In genomic region chrX:154370882-154371770, GRCh38 we compare ENCODE assay signal across 1 cellular context.
A peak's percentile ranks its signal among the peaks of the same experiment; 100 is the strongest.
TF ChIP-seq lines count a peak whose summit lies in the region.

No MANE protein-coding gene starts in this region.

TF ChIP-seq in neural cell, 6 proteins besides CTCF, POLR2A, EP300 and RAD21:
- TF ChIP-seq REST (IDR thresholded peaks at IDR 0.05; ENCODE audit: borderline replicate concordance), result peak; percentile 29
- peak; percentile 73 for TF ChIP-seq TAF1 (IDR thresholded peaks at IDR 0.05; ENCODE audit: low read depth)
- TF ChIP-seq SMC3 (conservative IDR thresholded peaks at IDR 0.05; ENCODE audit: poor library complexity), result peak; percentile 19
- peak; percentile 70 for TF ChIP-seq MXI1 (conservative IDR thresholded peaks at IDR 0.05; ENCODE audit: poor library complexity, severe bottlenecking)
- TF ChIP-seq EZH2 (IDR thresholded peaks at IDR 0.05; ENCODE audit: borderline replicate concordance, insufficient read depth, low read length, poor library complexity, severe bottlenecking), result no peak
- peak; percentile 88 for TF ChIP-seq POLR2AphosphoS5 (IDR thresholded peaks at IDR 0.05)
